In genomic region chr13:97004096-97004876, GRCh38 we compare ENCODE assay signal across 18 cellular contexts. TPM values are rescaled to one million over a fixed set of nuclear protein-coding genes. Genes with fewer than 3 reads are reported as not detected.
DNase-seq lines count a peak whose midpoint lies in the region; ATAC-seq and TF ChIP-seq lines count a peak whose summit lies in the region.
"Had no signal": no experiment of that assay in that cellular context is flagged by ENCODE, and none has a peak within 500 bp of the region (broad histone marks: within the 10 kb centered on the region; RNA-seq: fewer than 3 reads in every experiment).

No MANE protein-coding gene starts in this region.

- H3K27me3 Mint-ChIP-seq in naive thymus-derived CD4-positive, alpha-beta T cell = peaks cover 17 to 55% (median 37%) of the 10 kb centered on the region in 5 donors

- H3K4me3 ChIP-seq in GM23248 (no peak overlapping the region), fibroblast of lung (replicated peaks in 1 of 4; ENCODE audit: control extremely low read depth in 1 of 4, insufficient read depth in 1 of 4, low read depth in 3 of 4, low read length in 4 of 4) (no peak overlapping the region)
- H3K4me3 ChIP-seq in naive thymus-derived CD4-positive, alpha-beta T cell (ENCODE audit: low read length) = no peak overlapping the region
- H3K4me3 ChIP-seq: ascending aorta; BLaER1 treated with 17β-estradiol and CSF1 and Interleukin-3, amounts not matched to agents 10 nM and 100 nM had no signal

- H2AFZ ChIP-seq in GM23248 (no peak overlapping the region), fibroblast of lung (ENCODE audit: low read length) (no peak overlapping the region)

- H3K9me3 ChIP-seq in GM23248 (ENCODE audit: low read depth) (no peaks in the 10 kb centered on the region), fibroblast of lung (ENCODE audit: control insufficient read depth, insufficient read depth, low read depth, low read length) (no peaks in the 10 kb centered on the region)
- H3K9me3 ChIP-seq in naive thymus-derived CD4-positive, alpha-beta T cell (ENCODE audit: control insufficient read depth in 2 of 3, low read length in 3 of 3) = no peaks in the 10 kb centered on the region
- H3K9me3 ChIP-seq: ascending aorta; BLaER1 treated with 17β-estradiol and CSF1 and Interleukin-3, amounts not matched to agents 10 nM and 100 nM had no signal

- CTCF ChIA-PET in naive thymus-derived CD4-positive, alpha-beta T cell (lab: Charles Lee) = no interaction called here
- CTCF ChIA-PET in RWPE1 (lab: Yijun Ruan, JAX) = interaction anchor here (0.5 kb wide), 1 partner anchor 98 kb away, joined by 3 read pairs; no protein-coding TSS in a partner anchor

- H3K36me3 Mint-ChIP-seq in naive thymus-derived CD4-positive, alpha-beta T cell = no peaks in the 10 kb centered on the region

- POLR2A ChIA-PET in naive thymus-derived CD4-positive, alpha-beta T cell (lab: Charles Lee) = no interaction called here
- POLR2A ChIA-PET in RWPE1 (lab: Yijun Ruan, JAX; ENCODE audit: low non-redundant PET) = no interaction called here

- H4K20me1 ChIP-seq in GM23248 (ENCODE audit: insufficient read depth) (no peaks in the 10 kb centered on the region), fibroblast of lung (ENCODE audit: control insufficient read depth, extremely low read depth, insufficient read depth, low read length) (no peaks in the 10 kb centered on the region)
- H4K20me1 ChIP-seq: BLaER1 treated with 17β-estradiol and CSF1 and Interleukin-3, amounts not matched to agents 10 nM and 100 nM had no signal

- H3K79me2 ChIP-seq in GM23248 (ENCODE audit: insufficient read depth) = no peaks in the 10 kb centered on the region
- no peaks in the 10 kb centered on the region for H3K79me2 ChIP-seq in fibroblast of lung (ENCODE audit: control insufficient read depth, insufficient read depth, low read length)

- H3K27me3 ChIP-seq in GM23248 (replicated peaks; ENCODE audit: insufficient read depth) (no peaks in the 10 kb centered on the region), fibroblast of lung (ENCODE audit: control insufficient read depth, insufficient read depth, low read length) (no peaks in the 10 kb centered on the region)
- no peaks in the 10 kb centered on the region for H3K27me3 ChIP-seq in naive thymus-derived CD4-positive, alpha-beta T cell (ENCODE audit: control insufficient read depth in 2 of 2, insufficient read depth in 2 of 2, low read length in 2 of 2)
- H3K27me3 ChIP-seq: ascending aorta had no signal

- intact Hi-C loops in naive thymus-derived CD4-positive, alpha-beta T cell (cut with micrococcal nuclease) = no loop called here

- 43 to 45% methylated on average over 9 of the region's 9 CpGs for WGBS in GM23248 (ENCODE audit: low coverage in 1 of 2, low lambda C conversion rate in 2 of 2, missing lambda C conversion rate in 2 of 2), 2 experiments

- H3K36me3 ChIP-seq in GM23248 (ENCODE audit: low read depth) (no peaks in the 10 kb centered on the region), fibroblast of lung (ENCODE audit: control insufficient read depth, insufficient read depth, low read length) (no peaks in the 10 kb centered on the region)
- H3K36me3 ChIP-seq in naive thymus-derived CD4-positive, alpha-beta T cell (ENCODE audit: control insufficient read depth in 2 of 3, insufficient read depth in 3 of 3, low read length in 3 of 3) = no peaks in the 10 kb centered on the region
- H3K36me3 ChIP-seq: ascending aorta; BLaER1 treated with 17β-estradiol and CSF1 and Interleukin-3, amounts not matched to agents 10 nM and 100 nM had no signal

- H3K4me3 Mint-ChIP-seq in naive thymus-derived CD4-positive, alpha-beta T cell = no peak overlapping the region
- H3K4me3 Mint-ChIP-seq: activated T-helper 17 cell treated with anti-CD3 and anti-CD28 coated beads, Interleukin-2, amount 50 U/mL, for 72 hours; neural crest cell had no signal

- TF ChIP-seq CTCF in fibroblast of lung (conservative IDR thresholded peaks at IDR 0.05 in 1 of 2, IDR thresholded peaks at IDR 0.05 in 1 of 2; ENCODE audit: low read depth in 1 of 2, low read length in 2 of 2) (no peak), RWPE1 (conservative IDR thresholded peaks at IDR 0.05; ENCODE audit: low read depth) (no peak)

- ATAC-seq in naive thymus-derived CD4-positive, alpha-beta T cell = peak; percentile 56
- ATAC-seq: activated T-helper 17 cell treated with anti-CD3 and anti-CD28 coated beads, Interleukin-2, amount 50 U/mL, for 72 hours had no signal

- in situ Hi-C loops in GM23248 (cut with MboI) = loop anchor here (25.0 kb wide), 1 partner anchor 808 kb away; no protein-coding TSS in a partner anchor

- peaks cover 0 to 2% (median 0%) of the 10 kb centered on the region in 11 donors for H3K9me3 Mint-ChIP-seq in naive thymus-derived CD4-positive, alpha-beta T cell
- H3K9me3 Mint-ChIP-seq: activated T-helper 17 cell treated with anti-CD3 and anti-CD28 coated beads, Interleukin-2, amount 50 U/mL, for 72 hours; neural crest cell had no signal

- no peak overlapping the region for H3K27ac Mint-ChIP-seq in naive thymus-derived CD4-positive, alpha-beta T cell
- H3K27ac Mint-ChIP-seq: activated T-helper 17 cell treated with anti-CD3 and anti-CD28 coated beads, Interleukin-2, amount 50 U/mL, for 72 hours had no signal

- H3K27ac ChIP-seq in GM23248 = no peak overlapping the region; the same call in 1 of the 2 replicates
- H3K27ac ChIP-seq in fibroblast of lung (ENCODE audit: insufficient read depth, low read length) = no peak overlapping the region
- no peak overlapping the region for H3K27ac ChIP-seq in naive thymus-derived CD4-positive, alpha-beta T cell (ENCODE audit: low read depth, low read length)
- no peak overlapping the region for H3K27ac ChIP-seq in RWPE1
- H3K27ac ChIP-seq: ascending aorta; BLaER1 treated with 17β-estradiol and CSF1 and Interleukin-3, amounts not matched to agents 10 nM and 100 nM; KMS-11; VCaP had no signal

- no peaks in the 10 kb centered on the region for H3K9me2 ChIP-seq in GM23248 (ENCODE audit: insufficient read depth)

- H3K4me1 ChIP-seq in GM23248 (ENCODE audit: insufficient read depth) (peaks cover 50% of the 10 kb centered on the region), fibroblast of lung (ENCODE audit: control insufficient read depth, extremely low read depth, insufficient read depth, low read length) (peaks cover 11% of the 10 kb centered on the region)
- H3K4me1 ChIP-seq in naive thymus-derived CD4-positive, alpha-beta T cell (ENCODE audit: control insufficient read depth in 2 of 2, insufficient read depth in 2 of 2, low read length in 2 of 2) = no peaks in the 10 kb centered on the region
- H3K4me1 ChIP-seq: ascending aorta had no signal

- H3K4me1 Mint-ChIP-seq in naive thymus-derived CD4-positive, alpha-beta T cell = peaks cover 0 to 4% (median 0%) of the 10 kb centered on the region in 7 donors
- H3K4me1 Mint-ChIP-seq: activated T-helper 17 cell treated with anti-CD3 and anti-CD28 coated beads, Interleukin-2, amount 50 U/mL, for 72 hours; neural crest cell had no signal

- peak; percentile 73 for DNase-seq in GM23248
- DNase-seq in RPMI7951 (ENCODE audit: low read depth) = peak; percentile 81
- peak; percentile 60 to 94 for DNase-seq in fibroblast of lung (ENCODE audit: low read depth in 2 of 2)
- no peak for DNase-seq in naive thymus-derived CD4-positive, alpha-beta T cell
- no peak for DNase-seq in cerebellum (ENCODE audit: low spot score)
- no peak for DNase-seq in iPS-NIHi7 (ENCODE audit: extremely low spot score)
- no peak for DNase-seq in RWPE1 (ENCODE audit: low spot score)
- no peak for DNase-seq in NCI-H1417 (lab: John Stamatoyannopoulos, UW)
- DNase-seq: activated CD8-positive, alpha-beta memory T cell treated with anti-CD3 and anti-CD28 coated beads for 24 hours; DMS53; NCI-H446 treated with DMSO at 0.1 percent for 48 hours had no signal

- H3K9ac ChIP-seq in GM23248 (no peak overlapping the region), fibroblast of lung (ENCODE audit: insufficient read depth, low read length) (no peak overlapping the region)
- H3K9ac ChIP-seq: BLaER1 treated with 17β-estradiol and CSF1 and Interleukin-3, amounts not matched to agents 10 nM and 100 nM; KMS-11 had no signal

- H3K4me2 ChIP-seq in GM23248 (ENCODE audit: unreplicated experiment) = peak overlapping the region; percentile 43
- no peak overlapping the region for H3K4me2 ChIP-seq in fibroblast of lung (ENCODE audit: extremely low read depth, insufficient read depth, low read length)
- H3K4me2 ChIP-seq: KMS-11 had no signal

- H3F3A ChIP-seq in GM23248 (ENCODE audit: insufficient read depth) = peaks cover 40% of the 10 kb centered on the region

RNA-seq across cellular contexts. Expression of gene OXGR1, which starts 10.0 kb away (rescaled TPM):
- total RNA-seq in GM23248 (2014; rRNA removed; shearing (Covaris generic)) = not detected in 2 replicates
- polyA plus RNA-seq in GM23248 (2016; fragmentation: Nextera tagmentation; extraction: Ambion mirVana) (not detected in 2 replicates), fibroblast of lung (not detected in 2 replicates)
- total RNA-seq in RPMI7951 (2014; rRNA removed; shearing (Covaris generic)) = 0.24 and 1.4 TPM in 2 replicates
- total RNA-seq in fibroblast of lung (not detected in 2 replicates), cerebellum (1.00 TPM)
- polyA plus RNA-seq in fibroblast of lung (2012) = not detected in 2 replicates
- polyA minus RNA-seq in fibroblast of lung (ENCODE audit: low replicate concordance) = not detected in 2 replicates
- not detected for total RNA-seq in naive thymus-derived CD4-positive, alpha-beta T cell
- not detected for polyA plus RNA-seq in naive thymus-derived CD4-positive, alpha-beta T cell
- total RNA-seq: activated T-helper 17 cell treated with anti-CD3 and anti-CD28 coated beads, Interleukin-2, amount 50 U/mL, for 72 hours; ascending aorta; lung microvascular endothelial cell had no signal

Comparison
In these comparisons a context has a peak if more than half of its experiments do, and no peak if none do; other contexts are left out.
1. DNase-seq: peak in GM23248 (single experiment), RPMI7951 (single experiment) and fibroblast of lung (2 of 2); none in naive thymus-derived CD4-positive, alpha-beta T cell (0 of 9), cerebellum (single experiment), iPS-NIHi7 (single experiment), RWPE1 (single experiment) and NCI-H1417 (0 of 3).